In the genomic region with DNA sequence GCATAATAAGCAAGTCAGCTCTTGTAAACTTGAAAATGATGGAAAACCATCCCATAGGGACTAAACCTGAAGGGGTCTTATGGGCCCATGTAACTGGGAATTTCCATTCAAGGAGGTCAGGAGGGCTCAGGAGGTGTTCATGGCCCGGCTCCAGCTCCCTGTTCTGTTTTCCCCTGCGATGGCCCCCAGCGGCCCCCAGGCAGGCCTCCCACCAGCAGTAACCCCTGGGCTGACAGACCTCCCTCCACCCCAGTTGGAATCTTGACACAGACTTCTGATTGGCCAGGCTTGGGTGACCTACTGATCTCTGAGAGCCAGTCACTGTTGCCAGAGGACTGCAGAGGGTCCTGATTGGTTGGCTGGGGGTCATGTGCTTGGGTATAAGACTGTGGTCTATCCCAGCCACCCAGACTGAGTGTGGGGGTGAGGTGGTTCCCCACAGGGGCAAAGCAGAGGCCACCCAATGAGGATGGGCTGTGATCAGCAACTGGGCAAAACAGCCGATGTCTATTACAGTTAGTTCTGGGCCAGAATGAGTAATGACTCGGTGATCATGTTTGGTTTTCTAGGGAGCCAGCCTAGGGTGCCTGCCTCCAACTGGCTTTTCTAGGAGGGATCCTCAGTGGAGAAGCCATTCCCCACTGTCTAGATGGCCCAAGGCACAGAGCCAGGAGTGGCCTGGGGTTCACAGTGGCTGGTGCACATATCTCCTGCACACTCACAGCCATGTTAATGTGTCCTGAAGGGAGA, we compare ENCODE assay signal across 2 cellular contexts.
TF ChIP-seq lines count a peak whose summit lies in the region.

No MANE protein-coding gene starts in this region.

TF ChIP-seq in HepG2, 621 proteins besides CTCF, POLR2A, EP300 and RAD21:
- TF ChIP-seq NFYC (CRISPR knock-in tag; IDR thresholded peaks at IDR 0.05) = peak; percentile 65
- peak; percentile 77 for TF ChIP-seq NFYB (CRISPR knock-in tag; IDR thresholded peaks at IDR 0.05)
- TF ChIP-seq ZNF619 (CRISPR knock-in tag; IDR thresholded peaks at IDR 0.05) = no peak
TF ChIP-seq in HepG2: peak in this region for 2.

TF ChIP-seq in WTC11, 78 proteins besides CTCF, POLR2A, EP300 and RAD21:
- TF ChIP-seq ATF3 (CRISPR knock-in tag; conservative IDR thresholded peaks at IDR 0.05) (no peak), NFYB (CRISPR knock-in tag; conservative IDR thresholded peaks at IDR 0.05; ENCODE audit: low read depth) (peak; percentile 86), USF2 (CRISPR knock-in tag; IDR thresholded peaks at IDR 0.05) (peak; percentile 75), USF1 (CRISPR knock-in tag; IDR thresholded peaks at IDR 0.05) (0 out of 2 replicates have a peak, but pooled peaks have one; percentile 44), FOXP4 (CRISPR knock-in tag; IDR thresholded peaks at IDR 0.05) (no peak)
- TF ChIP-seq, protein P1, sequence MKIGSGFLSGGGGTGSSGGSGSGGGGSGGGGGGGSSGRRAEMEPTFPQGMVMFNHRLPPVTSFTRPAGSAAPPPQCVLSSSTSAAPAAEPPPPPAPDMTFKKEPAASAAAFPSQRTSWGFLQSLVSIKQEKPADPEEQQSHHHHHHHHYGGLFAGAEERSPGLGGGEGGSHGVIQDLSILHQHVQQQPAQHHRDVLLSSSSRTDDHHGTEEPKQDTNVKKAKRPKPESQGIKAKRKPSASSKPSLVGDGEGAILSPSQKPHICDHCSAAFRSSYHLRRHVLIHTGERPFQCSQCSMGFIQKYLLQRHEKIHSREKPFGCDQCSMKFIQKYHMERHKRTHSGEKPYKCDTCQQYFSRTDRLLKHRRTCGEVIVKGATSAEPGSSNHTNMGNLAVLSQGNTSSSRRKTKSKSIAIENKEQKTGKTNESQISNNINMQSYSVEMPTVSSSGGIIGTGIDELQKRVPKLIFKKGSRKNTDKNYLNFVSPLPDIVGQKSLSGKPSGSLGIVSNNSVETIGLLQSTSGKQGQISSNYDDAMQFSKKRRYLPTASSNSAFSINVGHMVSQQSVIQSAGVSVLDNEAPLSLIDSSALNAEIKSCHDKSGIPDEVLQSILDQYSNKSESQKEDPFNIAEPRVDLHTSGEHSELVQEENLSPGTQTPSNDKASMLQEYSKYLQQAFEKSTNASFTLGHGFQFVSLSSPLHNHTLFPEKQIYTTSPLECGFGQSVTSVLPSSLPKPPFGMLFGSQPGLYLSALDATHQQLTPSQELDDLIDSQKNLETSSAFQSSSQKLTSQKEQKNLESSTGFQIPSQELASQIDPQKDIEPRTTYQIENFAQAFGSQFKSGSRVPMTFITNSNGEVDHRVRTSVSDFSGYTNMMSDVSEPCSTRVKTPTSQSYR (CRISPR knock-in tag; IDR thresholded peaks at IDR 0.05) = no peak
- TF ChIP-seq, protein P2, sequence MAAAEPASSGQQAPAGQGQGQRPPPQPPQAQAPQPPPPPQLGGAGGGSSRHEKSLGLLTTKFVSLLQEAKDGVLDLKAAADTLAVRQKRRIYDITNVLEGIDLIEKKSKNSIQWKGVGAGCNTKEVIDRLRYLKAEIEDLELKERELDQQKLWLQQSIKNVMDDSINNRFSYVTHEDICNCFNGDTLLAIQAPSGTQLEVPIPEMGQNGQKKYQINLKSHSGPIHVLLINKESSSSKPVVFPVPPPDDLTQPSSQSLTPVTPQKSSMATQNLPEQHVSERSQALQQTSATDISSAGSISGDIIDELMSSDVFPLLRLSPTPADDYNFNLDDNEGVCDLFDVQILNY (CRISPR knock-in tag; IDR thresholded peaks at IDR 0.05) = no peak
